In genomic region chr11:135073444-135073843, GRCh38 we compare ENCODE assay signal across 20 cellular contexts.
DNase-seq lines count a peak whose midpoint lies in the region; ATAC-seq and TF ChIP-seq lines count a peak whose summit lies in the region.
"Had no signal": no experiment of that assay in that cellular context is flagged by ENCODE, and none has a peak within 500 bp of the region (broad histone marks: within the 10 kb centered on the region; RNA-seq: fewer than 3 reads in every experiment).

No MANE protein-coding gene starts in this region.

- no peaks in the 10 kb centered on the region for H3K36me3 Mint-ChIP-seq in neural progenitor cell

- no peak overlapping the region for H3K4me2 ChIP-seq in neural progenitor cell
- H3K4me2 ChIP-seq: A549 had no signal

- H2AFZ ChIP-seq in neural progenitor cell (replicated peaks): no peak overlapping the region

- no peak overlapping the region for H3K27ac ChIP-seq in neural progenitor cell
- no peak overlapping the region for H3K27ac ChIP-seq in effector memory CD4-positive, alpha-beta T cell (ENCODE audit: insufficient read depth, low read length, poor library complexity, severe bottlenecking)
- H3K27ac ChIP-seq: 22Rv1, A549, C4-2B had no signal

- no peaks in the 10 kb centered on the region for H3K27me3 Mint-ChIP-seq in neural progenitor cell (ENCODE audit: insufficient read depth, low read depth)

- no peaks in the 10 kb centered on the region for H3K79me2 ChIP-seq in neural progenitor cell (ENCODE audit: low read depth)

- no peak for ATAC-seq in left lobe of liver
- ATAC-seq: A549, HCT116 had no signal

- no peaks in the 10 kb centered on the region for H4K20me1 ChIP-seq in neural progenitor cell (ENCODE audit: low read depth)

- TF ChIP-seq CTCF in neural progenitor cell (IDR thresholded peaks at IDR 0.05): no peak

- no peaks in the 10 kb centered on the region for H3K4me1 ChIP-seq in neural progenitor cell
- no peaks in the 10 kb centered on the region for H3K4me1 ChIP-seq in effector memory CD4-positive, alpha-beta T cell (ENCODE audit: control insufficient read depth, insufficient read depth, low read length, poor library complexity, severe bottlenecking)
- H3K4me1 ChIP-seq: A549 had no signal

- H3K4me3 Mint-ChIP-seq in neural progenitor cell: peak overlapping the region; percentile 25
- H3K4me3 Mint-ChIP-seq: CD4-positive, alpha-beta T cell; HFFc6 had no signal

- no peaks in the 10 kb centered on the region for H3K36me3 ChIP-seq in neural progenitor cell
- no peaks in the 10 kb centered on the region for H3K36me3 ChIP-seq in effector memory CD4-positive, alpha-beta T cell (ENCODE audit: control insufficient read depth, insufficient read depth, low read length)

- H3F3A ChIP-seq in neural progenitor cell (ENCODE audit: low read depth): no peaks in the 10 kb centered on the region

- peak overlapping the region; percentile 85 for H3K27ac Mint-ChIP-seq in neural progenitor cell
- H3K27ac Mint-ChIP-seq: CD4-positive, alpha-beta T cell; HFFc6 had no signal

- no peak overlapping the region for H3K4me3 ChIP-seq in neural progenitor cell
- no peak overlapping the region for H3K4me3 ChIP-seq in effector memory CD4-positive, alpha-beta T cell (ENCODE audit: insufficient read depth, low read depth, low read length, poor library complexity, severe bottlenecking)
- H3K4me3 ChIP-seq: A549 had no signal

- H3K9ac ChIP-seq in neural progenitor cell: no peak overlapping the region

- H3K9me3 ChIP-seq in neural progenitor cell (ENCODE audit: low read depth): peaks cover 4% of the 10 kb centered on the region
- no peaks in the 10 kb centered on the region for H3K9me3 ChIP-seq in effector memory CD4-positive, alpha-beta T cell (ENCODE audit: control insufficient read depth, low read length)
- H3K9me3 ChIP-seq: A549, Caco-2 had no signal

- H3K4me1 Mint-ChIP-seq in neural progenitor cell: peaks cover 31% of the 10 kb centered on the region

- no peaks in the 10 kb centered on the region for H3K27me3 ChIP-seq in neural progenitor cell
- no peaks in the 10 kb centered on the region for H3K27me3 ChIP-seq in effector memory CD4-positive, alpha-beta T cell (replicated peaks; ENCODE audit: control insufficient read depth, insufficient read depth, low read length, poor library complexity, severe bottlenecking)

- DNase-seq in NCI-H1694 treated with DMSO at 0.1 percent for 48 hours (lab: John Stamatoyannopoulos, UW): peak; percentile 16
- no peak for DNase-seq in NCI-H1694 (lab: John Stamatoyannopoulos, UW)
- peak; percentile 12 for DNase-seq in DMS 273 treated with DMSO at 0.1 percent for 48 hours (lab: John Stamatoyannopoulos, UW)
- DNase-seq in NCI-H524 treated with DMSO at 0.1 percent for 48 hours (lab: John Stamatoyannopoulos, UW): peak; percentile 50
- DNase-seq in neural progenitor cell (ENCODE audit: low spot score): no peak
- no peak for DNase-seq in effector memory CD4-positive, alpha-beta T cell
- no peak for DNase-seq in DMS114 treated with DMSO at 0.1 percent for 48 hours (lab: John Stamatoyannopoulos, UW; ENCODE audit: unreplicated experiment)
- DNase-seq in left lobe of liver (ENCODE audit: low spot score): no peak
- DNase-seq: AML-193; Caco-2; CD4-positive, alpha-beta T cell; GDM1; GOT3; H7; HFFc6; IMR-90 had no signal

- H3K9me3 Mint-ChIP-seq in neural progenitor cell: peaks cover 3% of the 10 kb centered on the region
- H3K9me3 Mint-ChIP-seq: CD4-positive, alpha-beta T cell had no signal

Comparison
In these comparisons a context has a peak if more than half of its experiments do, and no peak if none do; other contexts are left out.
1. DNase-seq: peak in NCI-H1694 treated with DMSO at 0.1 percent for 48 hours (single experiment), DMS 273 treated with DMSO at 0.1 percent for 48 hours (single experiment) and NCI-H524 treated with DMSO at 0.1 percent for 48 hours (single experiment); none in NCI-H1694 (single experiment), neural progenitor cell (single experiment), effector memory CD4-positive, alpha-beta T cell (0 of 3), DMS114 treated with DMSO at 0.1 percent for 48 hours (single experiment) and left lobe of liver (single experiment).